24 cellular contexts compared by ENCODE assay signal in genomic region chr1:97727029-97727428, GRCh38.
DNase-seq lines count a peak whose midpoint lies in the region; ATAC-seq, FAIRE-seq and TF ChIP-seq lines count a peak whose summit lies in the region.
"Had no signal": no experiment of that assay in that cellular context is flagged by ENCODE, and none has a peak within 500 bp of the region (broad histone marks: within the 10 kb centered on the region; RNA-seq: fewer than 3 reads in every experiment).

No MANE protein-coding gene starts in this region.

- ATAC-seq in activated T-cell treated with anti-CD3 and anti-CD28 coated beads, Interleukin-2, amount 50 U/mL, for 72 hours (replicated peaks in 1 of 2), result no peak
- no peak for ATAC-seq in T-helper 17 cell
- no peak for ATAC-seq in GM21723 (IDR thresholded peaks at IDR 0.05; ENCODE audit: unreplicated experiment)
- ATAC-seq: GM12878 had no signal

- peak overlapping the region; percentile 76 for H3K27ac Mint-ChIP-seq in activated T-cell treated with anti-CD3 and anti-CD28 coated beads, Interleukin-2, amount 50 U/mL, for 72 hours
- H3K27ac Mint-ChIP-seq in T-helper 17 cell (peak overlapping the region; percentile 0), type B pancreatic cell (no peak overlapping the region)
- peak overlapping the region in 1 of 8 donors; percentile 20 for H3K27ac Mint-ChIP-seq in CD8-positive, alpha-beta memory T cell
- H3K27ac Mint-ChIP-seq: CD4-positive, CD25-positive, alpha-beta regulatory T cell had no signal

- H3K4me1 Mint-ChIP-seq in activated T-cell treated with anti-CD3 and anti-CD28 coated beads, Interleukin-2, amount 50 U/mL, for 72 hours (ENCODE audit: low read depth), result peaks cover 10% of the 10 kb centered on the region
- H3K4me1 Mint-ChIP-seq in T-helper 17 cell, result peaks cover 11% of the 10 kb centered on the region
- H3K4me1 Mint-ChIP-seq in type B pancreatic cell (ENCODE audit: unreplicated experiment), result no peaks in the 10 kb centered on the region
- peaks cover 9 to 20% (median 11%) of the 10 kb centered on the region in 3 donors for H3K4me1 Mint-ChIP-seq in CD8-positive, alpha-beta memory T cell

- no peaks in the 10 kb centered on the region for H3K27me3 ChIP-seq in bronchial epithelial cell (ENCODE audit: control insufficient read depth, insufficient read depth, low read length)
- no peaks in the 10 kb centered on the region for H3K27me3 ChIP-seq in CD8-positive, alpha-beta memory T cell (ENCODE audit: insufficient read depth, low read length, poor library complexity, severe bottlenecking)
- H3K27me3 ChIP-seq: BE2C, BLaER1 had no signal

- H3K27ac ChIP-seq in CD8-positive, alpha-beta memory T cell (ENCODE audit: low read depth, low read length), result no peak overlapping the region
- H3K27ac ChIP-seq: BLaER1 had no signal

- H3K9me3 ChIP-seq in T-helper 17 cell (ENCODE audit: control insufficient read depth, low read length, poor library complexity, severe bottlenecking), result no peaks in the 10 kb centered on the region
- no peaks in the 10 kb centered on the region for H3K9me3 ChIP-seq in CD8-positive, alpha-beta memory T cell (ENCODE audit: low read length)
- H3K9me3 ChIP-seq: BE2C, BLaER1, Caco-2 had no signal

- FAIRE-seq in bronchial epithelial cell (lab: Jason Lieb, UNC), result no peak
- FAIRE-seq: A204.1, G401.6, GM12878, GM12892, GM18507 had no signal

- TF ChIP-seq CTCF in bronchial epithelial cell (IDR thresholded peaks at IDR 0.05; ENCODE audit: insufficient read depth, low read length, severe bottlenecking) (no peak), type B pancreatic cell (conservative IDR thresholded peaks at IDR 0.05) (no peak)

- H3K36me3 ChIP-seq in bronchial epithelial cell (ENCODE audit: control insufficient read depth, insufficient read depth, low read length), result no peaks in the 10 kb centered on the region
- H3K36me3 ChIP-seq in CD8-positive, alpha-beta memory T cell (ENCODE audit: insufficient read depth, low read length), result no peaks in the 10 kb centered on the region
- H3K36me3 ChIP-seq: BE2C, BLaER1 had no signal

- H3K27me3 Mint-ChIP-seq in activated T-cell treated with anti-CD3 and anti-CD28 coated beads, Interleukin-2, amount 50 U/mL, for 72 hours (ENCODE audit: low read depth), result no peaks in the 10 kb centered on the region
- H3K27me3 Mint-ChIP-seq in T-helper 17 cell (no peaks in the 10 kb centered on the region), type B pancreatic cell (no peaks in the 10 kb centered on the region)
- no peaks in the 10 kb centered on the region for H3K27me3 Mint-ChIP-seq in CD8-positive, alpha-beta memory T cell
- H3K27me3 Mint-ChIP-seq: CD4-positive, alpha-beta memory T cell; CD4-positive, CD25-positive, alpha-beta regulatory T cell had no signal

- H3K36me3 Mint-ChIP-seq in activated T-cell treated with anti-CD3 and anti-CD28 coated beads, Interleukin-2, amount 50 U/mL, for 72 hours (ENCODE audit: insufficient read depth in 2 of 2), result peaks cover 0 to 3% of the 10 kb centered on the region in 2 donors
- no peaks in the 10 kb centered on the region for H3K36me3 Mint-ChIP-seq in T-helper 17 cell (ENCODE audit: low read depth)
- no peaks in the 10 kb centered on the region for H3K36me3 Mint-ChIP-seq in type B pancreatic cell
- H3K36me3 Mint-ChIP-seq in CD8-positive, alpha-beta memory T cell, result peaks cover 3 to 20% (median 10%) of the 10 kb centered on the region in 3 donors

- no peak overlapping the region for H3K4me3 Mint-ChIP-seq in activated T-cell treated with anti-CD3 and anti-CD28 coated beads, Interleukin-2, amount 50 U/mL, for 72 hours
- H3K4me3 Mint-ChIP-seq in T-helper 17 cell (no peak overlapping the region), type B pancreatic cell (no peak overlapping the region)
- H3K4me3 Mint-ChIP-seq in CD8-positive, alpha-beta memory T cell, result no peak overlapping the region
- H3K4me3 Mint-ChIP-seq: CD14-positive monocyte; CD4-positive, alpha-beta memory T cell; CD4-positive, CD25-positive, alpha-beta regulatory T cell had no signal

- CTCF ChIA-PET in CD8-positive, alpha-beta memory T cell (lab: Charles Lee), result no interaction called here

- no peak for DNase-seq in activated T-cell treated with anti-CD3 and anti-CD28 coated beads, Interleukin-2, amount 50 U/mL, for 72 hours
- DNase-seq in activated T-cell treated with anti-CD3 and anti-CD28 coated beads, Interleukin-2, amount 50 U/mL, for 48 hours, result no peak
- DNase-seq in T-helper 17 cell (no peak), bronchial epithelial cell (ENCODE audit: low read depth) (peak; percentile 27), type B pancreatic cell (ENCODE audit: extremely low spot score, unreplicated experiment) (no peak)
- no peak for DNase-seq in CD8-positive, alpha-beta memory T cell
- DNase-seq: 8988T; ACHN; BE2C; C1 segment of cervical spinal cord; Caco-2; Calu3; CD4-positive, alpha-beta memory T cell; CD4-positive, CD25-positive, alpha-beta regulatory T cell; DMS79 treated with DMSO at 0.1 percent for 48 hours; GF-D8 had no signal

- peaks cover 0 to 3% of the 10 kb centered on the region in 2 donors for H3K9me3 Mint-ChIP-seq in activated T-cell treated with anti-CD3 and anti-CD28 coated beads, Interleukin-2, amount 50 U/mL, for 72 hours
- H3K9me3 Mint-ChIP-seq in type B pancreatic cell, result peaks cover 6% of the 10 kb centered on the region
- peaks cover 0 to 5% (median 0%) of the 10 kb centered on the region in 5 donors for H3K9me3 Mint-ChIP-seq in CD8-positive, alpha-beta memory T cell

- no peaks in the 10 kb centered on the region for H3K4me1 ChIP-seq in CD8-positive, alpha-beta memory T cell (ENCODE audit: insufficient read depth, low read length)
- H3K4me1 ChIP-seq: BE2C, BLaER1, Caco-2 had no signal

- H3K4me3 ChIP-seq in bronchial epithelial cell (ENCODE audit: low read depth, low read length), result no peak overlapping the region
- no peak overlapping the region for H3K4me3 ChIP-seq in CD8-positive, alpha-beta memory T cell (ENCODE audit: low read length)
- H3K4me3 ChIP-seq: BLaER1, GM12878 had no signal

- POLR2A ChIA-PET in CD8-positive, alpha-beta memory T cell (lab: Charles Lee), result no interaction called here
